1 cellular context compared by ENCODE assay signal in the genomic region with DNA sequence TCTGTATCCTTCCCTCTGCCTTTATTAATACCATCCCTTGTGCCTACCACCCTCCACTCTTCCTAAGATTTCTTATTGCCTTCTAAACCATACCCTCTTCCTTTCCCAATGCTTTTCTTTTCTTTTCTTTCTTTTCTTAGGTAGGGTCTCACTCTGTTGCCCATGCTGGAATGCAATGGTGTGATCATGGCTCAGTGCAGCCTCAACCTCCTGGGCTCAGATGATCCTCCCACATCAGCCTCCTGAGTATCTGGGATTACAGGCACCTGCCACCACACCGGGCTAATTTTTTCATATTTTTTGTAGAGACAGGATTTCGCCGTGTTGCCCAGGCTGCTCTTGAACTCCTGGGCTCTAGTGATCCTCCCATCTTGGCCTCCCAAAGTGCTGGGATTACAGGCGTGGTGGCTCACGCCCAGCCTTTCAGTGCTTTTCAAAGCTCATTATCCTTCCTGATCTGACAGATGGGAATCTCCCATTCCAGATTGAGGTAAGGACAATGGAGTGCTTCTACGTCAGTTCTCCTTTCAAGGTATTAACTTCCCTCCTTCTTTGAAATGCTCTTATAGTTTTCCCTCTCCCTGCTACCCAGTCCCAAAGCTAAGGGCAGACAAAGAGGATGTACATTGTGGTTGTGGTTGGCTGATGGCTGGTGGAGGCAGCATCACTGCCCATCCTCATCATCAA.
A peak's percentile ranks its signal among the peaks of the same experiment; 100 is the strongest.
TF ChIP-seq lines count a peak whose summit lies in the region.

No MANE protein-coding gene starts in this region.

TF ChIP-seq in PFSK-1, 5 proteins besides CTCF, POLR2A, EP300 and RAD21:
- no peak for TF ChIP-seq REST (IDR thresholded peaks at IDR 0.05; ENCODE audit: insufficient read depth in 1 of 2, low read depth in 2 of 2, low read length in 2 of 2)
- TF ChIP-seq SIN3A (IDR thresholded peaks at IDR 0.05; ENCODE audit: borderline replicate concordance, insufficient read depth, low read length): no peak
- TF ChIP-seq POLR2AphosphoS5 (IDR thresholded peaks at IDR 0.05; ENCODE audit: low read depth, low read length): 0 out of 2 replicates have a peak, but pooled peaks have one; percentile 1
- TF ChIP-seq FOXP2 (optimal IDR thresholded peaks at IDR 0.05; ENCODE audit: borderline replicate concordance, extremely low read depth, extremely low read length, insufficient read depth): no peak
